Comparison of ENCODE assay signal across 23 cellular contexts in genomic region chr1:16918371-16918770, GRCh38.
"Had no signal": no experiment of that assay in that cellular context is flagged by ENCODE, and none has a peak within 500 bp of the region (broad histone marks: within the 10 kb centered on the region; RNA-seq: fewer than 3 reads in every experiment).

No MANE protein-coding gene starts in this region.

- H3K27me3 ChIP-seq: brain microvascular endothelial cell, Peyer's patch, SJSA1 had no signal

- H3K36me3 ChIP-seq: brain microvascular endothelial cell, Peyer's patch had no signal

- H3K27ac Mint-ChIP-seq: activated CD4-positive, alpha-beta memory T cell treated with anti-CD3 and anti-CD28 coated beads for 36 hours; activated CD4-positive, alpha-beta T cell treated with anti-CD3 and anti-CD28 coated beads, Interleukin-2, amount 10 ng/mL, durations not matched to agents 7 days and 5 days; activated naive CD4-positive, alpha-beta T cell treated with anti-CD3 and anti-CD28 coated beads for 36 hours; activated naive CD8-positive, alpha-beta T cell had no signal

- H3K27ac ChIP-seq: brain microvascular endothelial cell, Peyer's patch, SJSA1, VCaP had no signal

- H3K9me3 Mint-ChIP-seq: activated CD4-positive, alpha-beta memory T cell treated with anti-CD3 and anti-CD28 coated beads for 36 hours; activated CD4-positive, alpha-beta T cell treated with anti-CD3 and anti-CD28 coated beads, Interleukin-2, amount 10 ng/mL, durations not matched to agents 7 days and 5 days; activated naive CD4-positive, alpha-beta T cell treated with anti-CD3 and anti-CD28 coated beads for 36 hours; activated T-cell treated with anti-CD3 and anti-CD28 coated beads, Interleukin-2, amount 50 U/mL, for 4 hours had no signal

- H3K27me3 Mint-ChIP-seq: activated CD4-positive, alpha-beta memory T cell treated with anti-CD3 and anti-CD28 coated beads for 36 hours; activated CD4-positive, alpha-beta T cell treated with anti-CD3 and anti-CD28 coated beads, Interleukin-2, amount 10 ng/mL, durations not matched to agents 7 days and 5 days; activated naive CD8-positive, alpha-beta T cell had no signal

- H3K4me3 ChIP-seq: Peyer's patch, SJSA1 had no signal

- DNase-seq: activated CD4-positive, alpha-beta memory T cell treated with anti-CD3 and anti-CD28 coated beads for 36 hours; activated CD4-positive, alpha-beta T cell treated with anti-CD3 and anti-CD28 coated beads, Interleukin-2, amount 10 ng/mL, durations not matched to agents 7 days and 5 days; activated CD4-positive, CD25-positive, alpha-beta regulatory T cell; activated CD8-positive, alpha-beta memory T cell treated with anti-CD3 and anti-CD28 coated beads for 24 hours; activated effector memory CD4-positive, alpha-beta T cell treated with anti-CD3 and anti-CD28 coated beads, Interleukin-2, amount 50 U/mL, for 16 hours; activated naive CD4-positive, alpha-beta T cell treated with anti-CD3 and anti-CD28 coated beads for 36 hours; activated T-cell treated with anti-CD3 and anti-CD28 coated beads, Interleukin-2, amount 50 U/mL, for 4 hours; amygdala; brain microvascular endothelial cell; MM.1S; NCI-H1105; NCI-H1436 treated with DMSO at 0.1 percent for 48 hours; NCI-H187 treated with DMSO at 0.1 percent for 48 hours; NCI-H2081 treated with DMSO at 0.1 percent for 48 hours; NCI-H446; NCI-H524; SHP77; T-helper 2 cell; T1000 had no signal

- H3K36me3 Mint-ChIP-seq: activated CD4-positive, alpha-beta memory T cell treated with anti-CD3 and anti-CD28 coated beads for 36 hours; activated naive CD8-positive, alpha-beta T cell had no signal

- H3K4me3 Mint-ChIP-seq: activated CD4-positive, alpha-beta memory T cell treated with anti-CD3 and anti-CD28 coated beads for 36 hours; activated CD4-positive, alpha-beta T cell treated with anti-CD3 and anti-CD28 coated beads, Interleukin-2, amount 10 ng/mL, durations not matched to agents 7 days and 5 days; activated naive CD4-positive, alpha-beta T cell treated with anti-CD3 and anti-CD28 coated beads for 36 hours; activated naive CD8-positive, alpha-beta T cell; activated T-cell treated with anti-CD3 and anti-CD28 coated beads, Interleukin-2, amount 50 U/mL, for 4 hours had no signal

- H3K9me3 ChIP-seq: Peyer's patch had no signal

- ATAC-seq: activated T-cell treated with anti-CD3 and anti-CD28 coated beads, Interleukin-2, amount 50 U/mL, for 4 hours had no signal
